In the genomic region with DNA sequence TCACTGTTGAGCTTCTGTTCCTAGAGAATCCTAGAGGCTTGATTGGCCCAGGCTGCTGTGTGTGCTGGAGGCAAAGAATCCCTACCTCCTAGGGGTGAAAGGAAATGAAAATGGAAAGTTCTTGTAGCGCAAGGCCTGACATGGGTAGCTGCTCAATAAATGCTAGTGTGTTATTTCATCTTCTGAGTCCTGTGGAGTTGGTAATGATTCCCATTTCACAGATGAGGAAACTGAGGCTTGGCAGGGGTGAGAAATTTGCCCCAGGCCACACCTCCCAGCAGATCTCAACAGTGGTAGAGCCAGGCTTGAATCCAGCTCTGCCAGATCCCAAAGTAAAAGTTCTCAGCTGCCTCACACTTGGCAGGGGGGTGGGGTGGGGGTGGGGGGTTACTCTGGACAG, we compare ENCODE assay signal across 14 cellular contexts. TPM values are rescaled to one million over a fixed set of nuclear protein-coding genes. Genes with fewer than 3 reads are reported as not detected.
DNase-seq lines count a peak whose midpoint lies in the region; ATAC-seq and TF ChIP-seq lines count a peak whose summit lies in the region.
"Had no signal": no experiment of that assay in that cellular context is flagged by ENCODE, and none has a peak within 500 bp of the region (broad histone marks: within the 10 kb centered on the region; RNA-seq: fewer than 3 reads in every experiment).

No MANE protein-coding gene starts in this region.

- CTCF ChIA-PET in RWPE1 (lab: Yijun Ruan, JAX), result interaction anchor here (0.6 to 1.1 kb wide), 2 partner anchors 11 to 816 kb away, joined by 3 to 5 read pairs; no protein-coding TSS in a partner anchor

- ATAC-seq in GM21576 (IDR thresholded peaks at IDR 0.05; ENCODE audit: unreplicated experiment), result no peak

- H3K36me3 Mint-ChIP-seq in neural crest cell (ENCODE audit: low read depth), result no peaks in the 10 kb centered on the region
- no peaks in the 10 kb centered on the region for H3K36me3 Mint-ChIP-seq in osteocyte (ENCODE audit: unreplicated experiment)
- H3K36me3 Mint-ChIP-seq: CD4-positive, alpha-beta memory T cell had no signal

- H3K4me3 Mint-ChIP-seq in neural crest cell (no peak overlapping the region), osteocyte (ENCODE audit: unreplicated experiment) (no peak overlapping the region)
- H3K4me3 Mint-ChIP-seq: CD4-positive, alpha-beta memory T cell had no signal

- POLR2A ChIA-PET in RWPE1 (lab: Yijun Ruan, JAX; ENCODE audit: low non-redundant PET), result no interaction called here

- H3K27me3 Mint-ChIP-seq in neural crest cell (ENCODE audit: low read depth), result no peaks in the 10 kb centered on the region
- H3K27me3 Mint-ChIP-seq in osteocyte (ENCODE audit: unreplicated experiment), result no peaks in the 10 kb centered on the region
- H3K27me3 Mint-ChIP-seq: CD4-positive, alpha-beta memory T cell had no signal

- H3K9me3 Mint-ChIP-seq in neural crest cell (no peaks in the 10 kb centered on the region), osteocyte (ENCODE audit: unreplicated experiment) (no peaks in the 10 kb centered on the region)
- H3K9me3 Mint-ChIP-seq: CD4-positive, alpha-beta memory T cell had no signal

- TF ChIP-seq CTCF in RWPE1 (conservative IDR thresholded peaks at IDR 0.05; ENCODE audit: low read depth), result no peak
- TF ChIP-seq CTCF in neural crest cell (conservative IDR thresholded peaks at IDR 0.05), result no peak
- TF ChIP-seq CTCF in osteocyte (IDR thresholded peaks at IDR 0.05), result no peak

- no peak for DNase-seq in RWPE1 (ENCODE audit: low spot score)
- DNase-seq in neural crest cell (ENCODE audit: low read depth, low spot score), result no peak
- no peak for DNase-seq in osteocyte (ENCODE audit: extremely low spot score, unreplicated experiment)
- DNase-seq in NCI-H226, result no peak
- no peak for DNase-seq in cerebellum (ENCODE audit: low spot score)
- DNase-seq: C1 segment of cervical spinal cord; Calu3; CD4-positive, alpha-beta memory T cell; COR-L47; DMS53; DMS79 treated with DMSO at 0.1 percent for 48 hours; GF-D8; GOT3 had no signal

- H3K27ac ChIP-seq in RWPE1, result peak overlapping the region; percentile 91

- H3K4me1 Mint-ChIP-seq in neural crest cell (peaks cover 25% of the 10 kb centered on the region), osteocyte (ENCODE audit: unreplicated experiment) (peaks cover 53% of the 10 kb centered on the region)
- H3K4me1 Mint-ChIP-seq: CD4-positive, alpha-beta memory T cell had no signal

- H3K27ac Mint-ChIP-seq in neural crest cell (ENCODE audit: unreplicated experiment), result peak overlapping the region; percentile 67
- peak overlapping the region; percentile 95 for H3K27ac Mint-ChIP-seq in osteocyte (ENCODE audit: unreplicated experiment)

RNA-seq across cellular contexts. Expression of gene HDAC11, which starts 26.1 kb away (rescaled TPM):
- total RNA-seq in neural crest cell (12.6 and 14.0 TPM in 2 replicates), osteocyte (11.9 and 13.7 TPM in 2 replicates), cerebellum (7.6 TPM)

RNA-seq across cellular contexts. Expression of gene FBLN2, which starts 42.7 kb away (rescaled TPM):
- total RNA-seq in neural crest cell (4.9 and 6.3 TPM in 2 replicates), osteocyte (215 and 251 TPM in 2 replicates), cerebellum (11.3 TPM)
- total RNA-seq: Calu3; CD4-positive, alpha-beta memory T cell had no signal

Comparison
In these comparisons a context has a peak if more than half of its experiments do, and no peak if none do; other contexts are left out.
1. RNA of gene FBLN2, which starts 42.7 kb away (total RNA-seq): 215 to 251 TPM in osteocyte; 11.3 TPM in cerebellum (single experiment) and 4.9 to 6.3 TPM in neural crest cell; every median in the first group is over 10 times any median in the second.